In genomic region chr6:1190361-1190760, GRCh38 we compare ENCODE assay signal across 9 cellular contexts.
DNase-seq lines count a peak whose midpoint lies in the region; ATAC-seq and TF ChIP-seq lines count a peak whose summit lies in the region.
"Had no signal": no experiment of that assay in that cellular context is flagged by ENCODE, and none has a peak within 500 bp of the region (broad histone marks: within the 10 kb centered on the region; RNA-seq: fewer than 3 reads in every experiment).

No MANE protein-coding gene starts in this region.

- H3K4me1 ChIP-seq in Panc1 (ENCODE audit: control insufficient read depth, insufficient read depth, low read length) = no peaks in the 10 kb centered on the region
- no peaks in the 10 kb centered on the region for H3K4me1 ChIP-seq in neuronal stem cell (ENCODE audit: control insufficient read depth in 2 of 2, insufficient read depth in 1 of 2, low read depth in 1 of 2, low read length in 2 of 2)

- no peak overlapping the region for H2BK15ac ChIP-seq in neuronal stem cell (ENCODE audit: low read length)

- H2AFZ ChIP-seq in neuronal stem cell (ENCODE audit: low read length) = peak overlapping the region; percentile 78

- no peak for TF ChIP-seq CTCF in Panc1 (IDR thresholded peaks at IDR 0.05)
- TF ChIP-seq CTCF in epithelial cell of proximal tubule (conservative IDR thresholded peaks at IDR 0.05; ENCODE audit: low read depth, low read length) = no peak

- no peak overlapping the region for H3K4me2 ChIP-seq in neuronal stem cell (ENCODE audit: insufficient read depth, low read length, poor library complexity, severe bottlenecking)

- no peak overlapping the region for H2BK12ac ChIP-seq in neuronal stem cell (ENCODE audit: low read length)

- no peak overlapping the region for H3K27ac ChIP-seq in Panc1 (ENCODE audit: low read length)
- no peak overlapping the region for H3K27ac ChIP-seq in neuronal stem cell (replicated peaks; ENCODE audit: low read length)

- H3K14ac ChIP-seq in neuronal stem cell (ENCODE audit: low read length) = no peak overlapping the region

- H3K4me3 ChIP-seq in Panc1 (ENCODE audit: low read depth in 2 of 2, low read length in 2 of 2) (no peak overlapping the region), epithelial cell of proximal tubule (ENCODE audit: low read depth, low read length) (no peak overlapping the region), neuronal stem cell (ENCODE audit: low read length in 2 of 2) (no peak overlapping the region)

- BruUV-seq in Panc1 (replicated peaks; lab: Mats Ljungman, UMichigan) = no TSS peak

- H3K18ac ChIP-seq in neuronal stem cell (ENCODE audit: low read length) = peak overlapping the region; percentile 27

- WGBS in neuronal stem cell (ENCODE audit: extremely low coverage in 2 of 2, insufficient read length in 2 of 2, insufficient replicate concordance in 1 of 2), 2 donors = no CpG with 5 or more reads among the region's 5 CpGs

- no peaks in the 10 kb centered on the region for H3K36me3 ChIP-seq in Panc1 (ENCODE audit: control insufficient read depth, insufficient read depth, low read length)
- H3K36me3 ChIP-seq in neuronal stem cell (replicated peaks in 1 of 2; ENCODE audit: control insufficient read depth in 2 of 2, insufficient read depth in 2 of 2, low read length in 2 of 2) = no peaks in the 10 kb centered on the region

- H2AK5ac ChIP-seq in neuronal stem cell (ENCODE audit: low read depth, low read length) = no peak overlapping the region

- no peak overlapping the region for H4K91ac ChIP-seq in neuronal stem cell (ENCODE audit: low read depth, low read length, poor library complexity)

- ATAC-seq in Panc1 (peak; percentile 53; the same call in 1 of the 2 replicates), GM21367 (IDR thresholded peaks at IDR 0.05; ENCODE audit: unreplicated experiment) (no peak)

- peaks cover 5% of the 10 kb centered on the region; the same call in 1 of the 2 replicates for H3K27me3 ChIP-seq in Panc1 (ENCODE audit: control insufficient read depth, insufficient read depth, low read length)
- no peaks in the 10 kb centered on the region for H3K27me3 ChIP-seq in neuronal stem cell (ENCODE audit: control insufficient read depth in 3 of 3, insufficient read depth in 3 of 3, low read depth in 1 of 3, low read length in 3 of 3)

- H3K9me3 ChIP-seq in Panc1 (ENCODE audit: control insufficient read depth, insufficient read depth, low read depth, low read length) (peaks cover 10% of the 10 kb centered on the region), neuronal stem cell (replicated peaks in 1 of 2; ENCODE audit: control insufficient read depth in 2 of 2, insufficient read depth in 1 of 2, low read depth in 1 of 2, low read length in 2 of 2) (no peaks in the 10 kb centered on the region)

- H4K8ac ChIP-seq in neuronal stem cell (ENCODE audit: low read depth, low read length) = no peak overlapping the region

- no peaks in the 10 kb centered on the region for H3K79me1 ChIP-seq in neuronal stem cell (ENCODE audit: low read depth, low read length)

- POLR2A ChIA-PET in Panc1 (lab: Charles Lee) = no interaction called here

- H2BK120ac ChIP-seq in neuronal stem cell (ENCODE audit: low read depth, low read length) = no peak overlapping the region

- CTCF ChIA-PET in Panc1 (lab: Charles Lee) = no interaction called here

- intact Hi-C loops in Panc1 (cut with micrococcal nuclease; ENCODE audit: unreplicated experiment) = no loop called here

- no peak overlapping the region for H3K4ac ChIP-seq in neuronal stem cell (ENCODE audit: low read length)

- no peak overlapping the region for H2BK5ac ChIP-seq in neuronal stem cell (ENCODE audit: low read length)

- no peak overlapping the region for H3K9ac ChIP-seq in neuronal stem cell (ENCODE audit: low read depth, low read length, poor library complexity)

- H3K23ac ChIP-seq in neuronal stem cell (ENCODE audit: low read depth, low read length, poor library complexity) = no peak overlapping the region

- in situ Hi-C loops in Panc1 (cut with HindIII; ENCODE audit: low pct_unique_long_range_greater_than_20kb, low sequenced_read_pairs) = no loop called here

- DNase-seq in EH (ENCODE audit: low read depth) (peak; percentile 97), Panc1 (ENCODE audit: low read depth, low spot score) (peak; percentile 12), epithelial cell of proximal tubule (ENCODE audit: low read depth) (peak; percentile 98), neuronal stem cell (ENCODE audit: low spot score) (no peak), NCI-H2227 treated with DMSO at 0.1 percent for 48 hours (lab: John Stamatoyannopoulos, UW) (no peak), HUDEP-2 (lab: John Stamatoyannopoulos, UW; ENCODE audit: unreplicated experiment in 76 of 76) (no peak)
- DNase-seq in effector CD4-positive, alpha-beta T cell = no peak
- DNase-seq: activated CD4-positive, CD25-positive, alpha-beta regulatory T cell treated with anti-CD3 and anti-CD28 coated beads, Interleukin-2, amount 50 U/mL, for 72 hours had no signal

Comparison
In these comparisons a context has a peak if more than half of its experiments do, and no peak if none do; other contexts are left out.
1. DNase-seq: peak in EH (single experiment), Panc1 (single experiment) and epithelial cell of proximal tubule (single experiment); none in neuronal stem cell (single experiment), effector CD4-positive, alpha-beta T cell (single experiment), NCI-H2227 treated with DMSO at 0.1 percent for 48 hours (single experiment) and HUDEP-2 (0 of 76).